In the genomic region with DNA sequence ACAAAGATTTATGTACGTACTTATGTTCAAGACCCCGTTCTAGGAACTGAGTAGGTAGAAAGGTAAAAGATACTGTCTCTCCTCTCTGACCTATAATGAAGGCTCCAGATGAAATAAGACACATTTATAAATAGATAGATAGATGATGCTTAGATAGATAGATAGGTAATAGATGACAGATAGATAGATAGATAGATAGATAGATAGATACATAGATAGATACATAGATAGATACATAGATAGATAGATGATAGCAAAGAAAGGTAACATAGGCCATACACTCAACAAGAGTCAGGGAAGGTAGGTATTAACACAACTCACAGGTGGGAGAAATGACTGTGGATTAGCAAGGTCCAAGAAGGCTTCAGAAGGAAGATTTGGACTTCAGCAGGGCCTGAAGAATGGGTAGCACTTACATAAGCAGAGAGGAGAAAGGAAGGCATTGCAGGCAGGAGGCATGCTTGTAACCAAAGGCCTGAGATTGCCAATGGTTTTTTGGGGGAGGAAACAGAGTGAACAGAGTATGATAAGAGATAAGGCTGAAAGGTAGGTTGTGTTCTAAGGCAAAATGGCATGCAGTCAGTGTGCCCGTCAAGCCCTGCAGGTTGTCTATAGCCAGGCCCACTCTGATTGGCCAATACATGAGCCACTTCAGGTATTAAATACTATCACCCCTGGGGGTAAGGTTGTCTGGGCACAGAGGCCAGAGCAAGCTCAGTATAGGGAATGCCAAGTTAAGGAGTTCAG, we compare ENCODE assay signal across 28 cellular contexts. TPM values are rescaled to one million over a fixed set of nuclear protein-coding genes. Genes with fewer than 3 reads are reported as not detected.
"Had no signal": no experiment of that assay in that cellular context is flagged by ENCODE, and none has a peak within 500 bp of the region (broad histone marks: within the 10 kb centered on the region; RNA-seq: fewer than 3 reads in every experiment).

No MANE protein-coding gene starts in this region.

- H3K36me3 ChIP-seq: left ventricle myocardium inferior, neural progenitor cell, uterus had no signal

- ATAC-seq: activated CD8-positive, alpha-beta memory T cell treated with anti-CD3 and anti-CD28 coated beads, Interleukin-2, amount 10 ng/mL, durations not matched to agents 7 days and 5 days; esophagus mucosa; naive thymus-derived CD8-positive, alpha-beta T cell; sciatic nerve; stimulated activated naive B cell treated with anti-CD40 and anti-IgM and Interleukin-4, amounts not matched to agents 10 μg/mL and 1 μg/mL and 100 μg/mL, for 72 hours had no signal

- H3K9ac ChIP-seq: neural progenitor cell had no signal

- H3K9me3 Mint-ChIP-seq: activated CD4-positive, alpha-beta memory T cell treated with anti-CD3 and anti-CD28 coated beads, Interleukin-2, amount 10 ng/mL, durations not matched to agents 7 days and 5 days; central memory CD8-positive, alpha-beta T cell; naive thymus-derived CD8-positive, alpha-beta T cell; stimulated activated naive B cell treated with anti-CD40 and anti-IgM and Interleukin-4, amounts not matched to agents 10 μg/mL and 1 μg/mL and 100 μg/mL, for 72 hours had no signal

- H3K4me1 Mint-ChIP-seq: central memory CD8-positive, alpha-beta T cell; mesothelial cell of epicardium; neural progenitor cell had no signal

- FAIRE-seq: astrocyte, colon, endothelial cell of umbilical vein, small intestine had no signal

- H3K4me1 ChIP-seq: left ventricle myocardium inferior, neural progenitor cell, testis, uterus had no signal

- H2AFZ ChIP-seq: neural progenitor cell had no signal

- H3K27me3 Mint-ChIP-seq: activated CD4-positive, alpha-beta memory T cell treated with anti-CD3 and anti-CD28 coated beads, Interleukin-2, amount 10 ng/mL, durations not matched to agents 7 days and 5 days; activated CD8-positive, alpha-beta memory T cell treated with anti-CD3 and anti-CD28 coated beads, Interleukin-2, amount 10 ng/mL, durations not matched to agents 7 days and 5 days; activated naive CD8-positive, alpha-beta T cell; central memory CD8-positive, alpha-beta T cell; naive thymus-derived CD8-positive, alpha-beta T cell; stimulated activated naive B cell treated with anti-CD40 and anti-IgM and Interleukin-4, amounts not matched to agents 10 μg/mL and 1 μg/mL and 100 μg/mL, for 72 hours had no signal

- H3K27ac ChIP-seq: left ventricle myocardium inferior, neural progenitor cell, testis, uterus had no signal

- H3K9me3 ChIP-seq: testis, uterus had no signal

- H3K4me3 ChIP-seq: left ventricle myocardium inferior, neural progenitor cell, testis, uterus had no signal

- H3K36me3 Mint-ChIP-seq: activated naive CD8-positive, alpha-beta T cell; mesothelial cell of epicardium; naive thymus-derived CD8-positive, alpha-beta T cell; neural progenitor cell; stimulated activated naive B cell treated with anti-CD40 and anti-IgM and Interleukin-4, amounts not matched to agents 10 μg/mL and 1 μg/mL and 100 μg/mL, for 72 hours had no signal

- H3K27ac Mint-ChIP-seq: activated CD4-positive, alpha-beta memory T cell treated with anti-CD3 and anti-CD28 coated beads, Interleukin-2, amount 10 ng/mL, durations not matched to agents 7 days and 5 days; activated CD8-positive, alpha-beta memory T cell treated with anti-CD3 and anti-CD28 coated beads, Interleukin-2, amount 10 ng/mL, durations not matched to agents 7 days and 5 days; activated naive CD8-positive, alpha-beta T cell; mesothelial cell of epicardium; neural progenitor cell; stimulated activated naive B cell treated with anti-CD40 and anti-IgM and Interleukin-4, amounts not matched to agents 10 μg/mL and 1 μg/mL and 100 μg/mL, for 72 hours had no signal

- H3K4me3 Mint-ChIP-seq: activated CD4-positive, alpha-beta memory T cell treated with anti-CD3 and anti-CD28 coated beads, Interleukin-2, amount 10 ng/mL, durations not matched to agents 7 days and 5 days; activated CD8-positive, alpha-beta memory T cell treated with anti-CD3 and anti-CD28 coated beads, Interleukin-2, amount 10 ng/mL, durations not matched to agents 7 days and 5 days; activated naive CD8-positive, alpha-beta T cell; central memory CD8-positive, alpha-beta T cell; mesothelial cell of epicardium; naive thymus-derived CD8-positive, alpha-beta T cell; neural progenitor cell; stimulated activated naive B cell treated with anti-CD40 and anti-IgM and Interleukin-4, amounts not matched to agents 10 μg/mL and 1 μg/mL and 100 μg/mL, for 72 hours had no signal

- DNase-seq: activated CD4-positive, alpha-beta memory T cell treated with anti-CD3 and anti-CD28 coated beads, Interleukin-2, amount 10 ng/mL, durations not matched to agents 7 days and 5 days; activated CD4-positive, alpha-beta T cell treated with anti-CD3 and anti-CD28 coated beads for 48 hours; activated CD4-positive, CD25-positive, alpha-beta regulatory T cell; activated CD8-positive, alpha-beta memory T cell treated with anti-CD3 and anti-CD28 coated beads, Interleukin-2, amount 10 ng/mL, durations not matched to agents 7 days and 5 days; activated gamma-delta T cell treated with Interleukin-2 at 50 U/mL for 16 hours; activated T-cell treated with anti-CD3 and anti-CD28 coated beads for 4 hours; effector memory CD4-positive, alpha-beta T cell; foreskin melanocyte; kidney glomerular epithelial cell; left ventricle myocardium inferior; naive thymus-derived CD8-positive, alpha-beta T cell; small intestine; stimulated activated CD8-positive, alpha-beta memory T cell treated with anti-CD3 and anti-CD28 coated beads, Interleukin-4, amount 100 ng/mL, for 48 hours; stimulated activated naive B cell treated with anti-CD40 and anti-IgM and Interleukin-4, amounts not matched to agents 10 μg/mL and 1 μg/mL and 100 μg/mL, for 72 hours; testis; trophoblast cell; uterus had no signal

- H3K27me3 ChIP-seq: neural progenitor cell, testis, uterus had no signal

- H3K4me2 ChIP-seq: neural progenitor cell had no signal

RNA-seq across cellular contexts. Expression of gene MYB, which starts 7.7 kb away (rescaled TPM):
- total RNA-seq: astrocyte, lung microvascular endothelial cell, renal cortical epithelial cell had no signal
